4 cellular contexts compared by ENCODE assay signal in the genomic region with DNA sequence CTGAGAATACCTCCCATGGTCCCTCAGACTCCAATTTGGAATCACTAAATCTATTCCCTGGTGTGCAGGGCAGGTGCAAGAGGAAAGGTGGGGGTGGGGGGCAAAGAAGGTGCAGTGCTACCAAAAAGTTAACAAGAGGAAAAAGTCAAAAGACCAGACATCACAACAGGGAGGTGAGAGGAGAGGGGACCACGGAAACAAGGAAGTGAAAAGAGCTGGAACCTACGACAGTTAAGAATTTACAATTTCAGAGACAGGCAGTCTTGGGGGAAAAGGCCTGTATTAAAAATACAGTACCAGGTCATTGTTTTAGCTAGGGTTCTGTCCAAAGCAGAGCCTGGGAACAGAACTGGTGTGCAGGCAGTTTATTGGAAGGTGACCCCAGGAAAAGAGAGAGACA.
TF ChIP-seq lines count a peak whose summit lies in the region.

No MANE protein-coding gene starts in this region.

TF ChIP-seq in SK-N-SH, 30 proteins besides CTCF, POLR2A, EP300 and RAD21:
- no peak for TF ChIP-seq GATA2 (CRISPR knock-in tag; IDR thresholded peaks at IDR 0.05)

TF ChIP-seq in SK-N-SH treated with all-trans-retinoic acid at 6 μM for 48 hours, 23 proteins besides CTCF, POLR2A, EP300 and RAD21 (continues in another document):
- TF ChIP-seq, protein P1, sequence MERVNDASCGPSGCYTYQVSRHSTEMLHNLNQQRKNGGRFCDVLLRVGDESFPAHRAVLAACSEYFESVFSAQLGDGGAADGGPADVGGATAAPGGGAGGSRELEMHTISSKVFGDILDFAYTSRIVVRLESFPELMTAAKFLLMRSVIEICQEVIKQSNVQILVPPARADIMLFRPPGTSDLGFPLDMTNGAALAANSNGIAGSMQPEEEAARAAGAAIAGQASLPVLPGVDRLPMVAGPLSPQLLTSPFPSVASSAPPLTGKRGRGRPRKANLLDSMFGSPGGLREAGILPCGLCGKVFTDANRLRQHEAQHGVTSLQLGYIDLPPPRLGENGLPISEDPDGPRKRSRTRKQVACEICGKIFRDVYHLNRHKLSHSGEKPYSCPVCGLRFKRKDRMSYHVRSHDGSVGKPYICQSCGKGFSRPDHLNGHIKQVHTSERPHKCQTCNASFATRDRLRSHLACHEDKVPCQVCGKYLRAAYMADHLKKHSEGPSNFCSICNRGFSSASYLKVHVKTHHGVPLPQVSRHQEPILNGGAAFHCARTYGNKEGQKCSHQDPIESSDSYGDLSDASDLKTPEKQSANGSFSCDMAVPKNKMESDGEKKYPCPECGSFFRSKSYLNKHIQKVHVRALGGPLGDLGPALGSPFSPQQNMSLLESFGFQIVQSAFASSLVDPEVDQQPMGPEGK (CRISPR knock-in tag; IDR thresholded peaks at IDR 0.05; ENCODE audit: borderline replicate concordance), result no peak
- TF ChIP-seq, protein P2, sequence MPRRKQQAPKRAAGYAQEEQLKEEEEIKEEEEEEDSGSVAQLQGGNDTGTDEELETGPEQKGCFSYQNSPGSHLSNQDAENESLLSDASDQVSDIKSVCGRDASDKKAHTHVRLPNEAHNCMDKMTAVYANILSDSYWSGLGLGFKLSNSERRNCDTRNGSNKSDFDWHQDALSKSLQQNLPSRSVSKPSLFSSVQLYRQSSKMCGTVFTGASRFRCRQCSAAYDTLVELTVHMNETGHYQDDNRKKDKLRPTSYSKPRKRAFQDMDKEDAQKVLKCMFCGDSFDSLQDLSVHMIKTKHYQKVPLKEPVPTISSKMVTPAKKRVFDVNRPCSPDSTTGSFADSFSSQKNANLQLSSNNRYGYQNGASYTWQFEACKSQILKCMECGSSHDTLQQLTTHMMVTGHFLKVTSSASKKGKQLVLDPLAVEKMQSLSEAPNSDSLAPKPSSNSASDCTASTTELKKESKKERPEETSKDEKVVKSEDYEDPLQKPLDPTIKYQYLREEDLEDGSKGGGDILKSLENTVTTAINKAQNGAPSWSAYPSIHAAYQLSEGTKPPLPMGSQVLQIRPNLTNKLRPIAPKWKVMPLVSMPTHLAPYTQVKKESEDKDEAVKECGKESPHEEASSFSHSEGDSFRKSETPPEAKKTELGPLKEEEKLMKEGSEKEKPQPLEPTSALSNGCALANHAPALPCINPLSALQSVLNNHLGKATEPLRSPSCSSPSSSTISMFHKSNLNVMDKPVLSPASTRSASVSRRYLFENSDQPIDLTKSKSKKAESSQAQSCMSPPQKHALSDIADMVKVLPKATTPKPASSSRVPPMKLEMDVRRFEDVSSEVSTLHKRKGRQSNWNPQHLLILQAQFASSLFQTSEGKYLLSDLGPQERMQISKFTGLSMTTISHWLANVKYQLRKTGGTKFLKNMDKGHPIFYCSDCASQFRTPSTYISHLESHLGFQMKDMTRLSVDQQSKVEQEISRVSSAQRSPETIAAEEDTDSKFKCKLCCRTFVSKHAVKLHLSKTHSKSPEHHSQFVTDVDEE (CRISPR knock-in tag; IDR thresholded peaks at IDR 0.05), result no peak
- TF ChIP-seq PPARA (CRISPR knock-in tag; IDR thresholded peaks at IDR 0.05; ENCODE audit: borderline replicate concordance) (no peak), ISL1 (CRISPR knock-in tag; IDR thresholded peaks at IDR 0.05) (no peak), ZNF565 (CRISPR knock-in tag; conservative IDR thresholded peaks at IDR 0.05; ENCODE audit: low read depth) (no peak), GLIS3 (CRISPR knock-in tag; IDR thresholded peaks at IDR 0.05) (no peak), OSR1 (CRISPR knock-in tag; IDR thresholded peaks at IDR 0.05) (no peak), ARNTL (CRISPR knock-in tag; IDR thresholded peaks at IDR 0.05; ENCODE audit: borderline replicate concordance, low read depth) (no peak), CSDC2 (CRISPR knock-in tag; IDR thresholded peaks at IDR 0.05) (no peak), ZC3H10 (CRISPR knock-in tag; IDR thresholded peaks at IDR 0.05) (no peak)
- TF ChIP-seq, protein P3, sequence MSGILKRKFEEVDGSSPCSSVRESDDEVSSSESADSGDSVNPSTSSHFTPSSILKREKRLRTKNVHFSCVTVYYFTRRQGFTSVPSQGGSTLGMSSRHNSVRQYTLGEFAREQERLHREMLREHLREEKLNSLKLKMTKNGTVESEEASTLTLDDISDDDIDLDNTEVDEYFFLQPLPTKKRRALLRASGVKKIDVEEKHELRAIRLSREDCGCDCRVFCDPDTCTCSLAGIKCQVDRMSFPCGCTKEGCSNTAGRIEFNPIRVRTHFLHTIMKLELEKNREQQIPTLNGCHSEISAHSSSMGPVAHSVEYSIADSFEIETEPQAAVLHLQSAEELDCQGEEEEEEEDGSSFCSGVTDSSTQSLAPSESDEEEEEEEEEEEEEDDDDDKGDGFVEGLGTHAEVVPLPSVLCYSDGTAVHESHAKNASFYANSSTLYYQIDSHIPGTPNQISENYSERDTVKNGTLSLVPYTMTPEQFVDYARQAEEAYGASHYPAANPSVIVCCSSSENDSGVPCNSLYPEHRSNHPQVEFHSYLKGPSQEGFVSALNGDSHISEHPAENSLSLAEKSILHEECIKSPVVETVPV (CRISPR knock-in tag; IDR thresholded peaks at IDR 0.05), result no peak

TF ChIP-seq in GM23338, 12 proteins besides CTCF, POLR2A, EP300 and RAD21 (continues in another document):
- TF ChIP-seq EZH2phosphoT487 (IDR thresholded peaks at IDR 0.05; ENCODE audit: unreplicated experiment), result no peak
- no peak for TF ChIP-seq ZNF331 (CRISPR knock-in tag; IDR thresholded peaks at IDR 0.05; ENCODE audit: low read depth)
- TF ChIP-seq JUNB (IDR thresholded peaks at IDR 0.05; ENCODE audit: unreplicated experiment), result no peak
- TF ChIP-seq CREB1 (CRISPR knock-in tag; IDR thresholded peaks at IDR 0.05; ENCODE audit: low read depth), result no peak
- no peak for TF ChIP-seq STAT1 (IDR thresholded peaks at IDR 0.05; ENCODE audit: unreplicated experiment)
- TF ChIP-seq EZH2 (IDR thresholded peaks at IDR 0.05; ENCODE audit: low read depth, unreplicated experiment), result no peak
- TF ChIP-seq, protein P4, sequence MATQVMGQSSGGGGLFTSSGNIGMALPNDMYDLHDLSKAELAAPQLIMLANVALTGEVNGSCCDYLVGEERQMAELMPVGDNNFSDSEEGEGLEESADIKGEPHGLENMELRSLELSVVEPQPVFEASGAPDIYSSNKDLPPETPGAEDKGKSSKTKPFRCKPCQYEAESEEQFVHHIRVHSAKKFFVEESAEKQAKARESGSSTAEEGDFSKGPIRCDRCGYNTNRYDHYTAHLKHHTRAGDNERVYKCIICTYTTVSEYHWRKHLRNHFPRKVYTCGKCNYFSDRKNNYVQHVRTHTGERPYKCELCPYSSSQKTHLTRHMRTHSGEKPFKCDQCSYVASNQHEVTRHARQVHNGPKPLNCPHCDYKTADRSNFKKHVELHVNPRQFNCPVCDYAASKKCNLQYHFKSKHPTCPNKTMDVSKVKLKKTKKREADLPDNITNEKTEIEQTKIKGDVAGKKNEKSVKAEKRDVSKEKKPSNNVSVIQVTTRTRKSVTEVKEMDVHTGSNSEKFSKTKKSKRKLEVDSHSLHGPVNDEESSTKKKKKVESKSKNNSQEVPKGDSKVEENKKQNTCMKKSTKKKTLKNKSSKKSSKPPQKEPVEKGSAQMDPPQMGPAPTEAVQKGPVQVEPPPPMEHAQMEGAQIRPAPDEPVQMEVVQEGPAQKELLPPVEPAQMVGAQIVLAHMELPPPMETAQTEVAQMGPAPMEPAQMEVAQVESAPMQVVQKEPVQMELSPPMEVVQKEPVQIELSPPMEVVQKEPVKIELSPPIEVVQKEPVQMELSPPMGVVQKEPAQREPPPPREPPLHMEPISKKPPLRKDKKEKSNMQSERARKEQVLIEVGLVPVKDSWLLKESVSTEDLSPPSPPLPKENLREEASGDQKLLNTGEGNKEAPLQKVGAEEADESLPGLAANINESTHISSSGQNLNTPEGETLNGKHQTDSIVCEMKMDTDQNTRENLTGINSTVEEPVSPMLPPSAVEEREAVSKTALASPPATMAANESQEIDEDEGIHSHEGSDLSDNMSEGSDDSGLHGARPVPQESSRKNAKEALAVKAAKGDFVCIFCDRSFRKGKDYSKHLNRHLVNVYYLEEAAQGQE (IDR thresholded peaks at IDR 0.05; ENCODE audit: unreplicated experiment), result no peak
- TF ChIP-seq, protein P5, sequence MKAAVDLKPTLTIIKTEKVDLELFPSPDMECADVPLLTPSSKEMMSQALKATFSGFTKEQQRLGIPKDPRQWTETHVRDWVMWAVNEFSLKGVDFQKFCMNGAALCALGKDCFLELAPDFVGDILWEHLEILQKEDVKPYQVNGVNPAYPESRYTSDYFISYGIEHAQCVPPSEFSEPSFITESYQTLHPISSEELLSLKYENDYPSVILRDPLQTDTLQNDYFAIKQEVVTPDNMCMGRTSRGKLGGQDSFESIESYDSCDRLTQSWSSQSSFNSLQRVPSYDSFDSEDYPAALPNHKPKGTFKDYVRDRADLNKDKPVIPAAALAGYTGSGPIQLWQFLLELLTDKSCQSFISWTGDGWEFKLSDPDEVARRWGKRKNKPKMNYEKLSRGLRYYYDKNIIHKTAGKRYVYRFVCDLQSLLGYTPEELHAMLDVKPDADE (IDR thresholded peaks at IDR 0.05), result no peak
- no peak for TF ChIP-seq ZNF114 (CRISPR knock-in tag; IDR thresholded peaks at IDR 0.05)
- TF ChIP-seq POLR2AphosphoS5 (IDR thresholded peaks at IDR 0.05; ENCODE audit: low read depth), result no peak
- no peak for TF ChIP-seq NANOG (IDR thresholded peaks at IDR 0.05; ENCODE audit: borderline replicate concordance)

TF ChIP-seq in IMR-90, 13 proteins besides CTCF, POLR2A, EP300 and RAD21:
- TF ChIP-seq NFE2L2 (IDR thresholded peaks at IDR 0.05; ENCODE audit: low read depth, low read length), result no peak
- no peak for TF ChIP-seq SMC3 (IDR thresholded peaks at IDR 0.05; ENCODE audit: low read depth, low read length)
- TF ChIP-seq MXI1 (IDR thresholded peaks at IDR 0.05; ENCODE audit: borderline replicate concordance, low read depth, low read length), result no peak
- no peak for TF ChIP-seq BHLHE40 (IDR thresholded peaks at IDR 0.05; ENCODE audit: low read depth, low read length)
